Comparison of ENCODE assay signal across 1 cellular context in genomic region chr15:75695206-75695605, GRCh38.
TF ChIP-seq lines count a peak whose summit lies in the region.

No MANE protein-coding gene starts in this region.

TF ChIP-seq in HepG2, 621 proteins besides CTCF, POLR2A, EP300 and RAD21:
- TF ChIP-seq SALL1 (CRISPR knock-in tag; IDR thresholded peaks at IDR 0.05) = no peak
- TF ChIP-seq, protein P1, sequence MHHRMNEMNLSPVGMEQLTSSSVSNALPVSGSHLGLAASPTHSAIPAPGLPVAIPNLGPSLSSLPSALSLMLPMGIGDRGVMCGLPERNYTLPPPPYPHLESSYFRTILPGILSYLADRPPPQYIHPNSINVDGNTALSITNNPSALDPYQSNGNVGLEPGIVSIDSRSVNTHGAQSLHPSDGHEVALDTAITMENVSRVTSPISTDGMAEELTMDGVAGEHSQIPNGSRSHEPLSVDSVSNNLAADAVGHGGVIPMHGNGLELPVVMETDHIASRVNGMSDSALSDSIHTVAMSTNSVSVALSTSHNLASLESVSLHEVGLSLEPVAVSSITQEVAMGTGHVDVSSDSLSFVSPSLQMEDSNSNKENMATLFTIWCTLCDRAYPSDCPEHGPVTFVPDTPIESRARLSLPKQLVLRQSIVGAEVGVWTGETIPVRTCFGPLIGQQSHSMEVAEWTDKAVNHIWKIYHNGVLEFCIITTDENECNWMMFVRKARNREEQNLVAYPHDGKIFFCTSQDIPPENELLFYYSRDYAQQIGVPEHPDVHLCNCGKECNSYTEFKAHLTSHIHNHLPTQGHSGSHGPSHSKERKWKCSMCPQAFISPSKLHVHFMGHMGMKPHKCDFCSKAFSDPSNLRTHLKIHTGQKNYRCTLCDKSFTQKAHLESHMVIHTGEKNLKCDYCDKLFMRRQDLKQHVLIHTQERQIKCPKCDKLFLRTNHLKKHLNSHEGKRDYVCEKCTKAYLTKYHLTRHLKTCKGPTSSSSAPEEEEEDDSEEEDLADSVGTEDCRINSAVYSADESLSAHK (CRISPR knock-in tag; IDR thresholded peaks at IDR 0.05; ENCODE audit: borderline replicate concordance) = no peak
- no peak for TF ChIP-seq EHMT2 (IDR thresholded peaks at IDR 0.05; ENCODE audit: borderline replicate concordance, low read depth, low read length)
- no peak for TF ChIP-seq PHB2 (IDR thresholded peaks at IDR 0.05; ENCODE audit: partially characterized antibody)
- no peak for TF ChIP-seq PTBP1 (IDR thresholded peaks at IDR 0.05; ENCODE audit: low read depth, low read length, poor library complexity, severe bottlenecking)
